Comparison of ENCODE assay signal across 19 cellular contexts in genomic region chr17:45841883-45842525, GRCh38. TPM values are rescaled to one million over a fixed set of nuclear protein-coding genes. Genes with fewer than 3 reads are reported as not detected.
DNase-seq lines count a peak whose midpoint lies in the region; ATAC-seq and TF ChIP-seq lines count a peak whose summit lies in the region.
"Had no signal": no experiment of that assay in that cellular context is flagged by ENCODE, and none has a peak within 500 bp of the region (broad histone marks: within the 10 kb centered on the region; RNA-seq: fewer than 3 reads in every experiment).

No MANE protein-coding gene starts in this region.

- DNase-seq in DMS153 (lab: John Stamatoyannopoulos, UW) = peak; percentile 64
- peak; percentile 64 for DNase-seq in NCI-H1436 (lab: John Stamatoyannopoulos, UW)
- DNase-seq in NCI-H524 (lab: John Stamatoyannopoulos, UW) = peak; percentile 73 to 80
- DNase-seq in cerebellum (ENCODE audit: low spot score) = peak; percentile 84
- no peak for DNase-seq in NCI-H82 treated with DMSO at 0.1 percent for 48 hours (lab: John Stamatoyannopoulos, UW; ENCODE audit: unreplicated experiment)
- DNase-seq: effector memory CD8-positive, alpha-beta T cell; MG63; naive thymus-derived CD4-positive, alpha-beta T cell; retina; stimulated activated CD4-positive, alpha-beta T cell treated with anti-CD3 and anti-CD28 coated beads, Interleukin-2, amount 100 ng/mL, for 48 hours had no signal

- TF ChIP-seq POLR2A in GM18505 (IDR thresholded peaks at IDR 0.05; ENCODE audit: borderline replicate concordance, extremely low read depth, insufficient read depth, insufficient read length) = no peak

- ATAC-seq in HG02973 (IDR thresholded peaks at IDR 0.05; ENCODE audit: unreplicated experiment) (no peak), GM18505 (IDR thresholded peaks at IDR 0.05; ENCODE audit: unreplicated experiment) (no peak), GM21619 (IDR thresholded peaks at IDR 0.05; ENCODE audit: unreplicated experiment) (no peak)
- ATAC-seq: effector memory CD8-positive, alpha-beta T cell; naive thymus-derived CD4-positive, alpha-beta T cell; SK-N-SH treated with all-trans-retinoic acid at 6 μM for 48 hours had no signal

RNA-seq across cellular contexts. Expression of gene SPPL2C, which starts 2.7 kb away (rescaled TPM):
- total RNA-seq in cerebellum = 0.18 TPM
- total RNA-seq: B cell; fibroblast of villous mesenchyme; HT1080; lower leg skin; naive thymus-derived CD4-positive, alpha-beta T cell; tibial nerve had no signal

RNA-seq across cellular contexts. Expression of gene MAPT, which starts 52.4 kb away (rescaled TPM):
- total RNA-seq in cerebellum = 90.3 TPM
- total RNA-seq: fibroblast of villous mesenchyme had no signal

RNA-seq across cellular contexts. Expression of gene CRHR1, which starts 57.9 kb away (rescaled TPM):
- total RNA-seq in cerebellum = 7.5 TPM
- total RNA-seq: B cell; fibroblast of villous mesenchyme; HT1080; naive thymus-derived CD4-positive, alpha-beta T cell; tibial nerve had no signal
